In the genomic region with DNA sequence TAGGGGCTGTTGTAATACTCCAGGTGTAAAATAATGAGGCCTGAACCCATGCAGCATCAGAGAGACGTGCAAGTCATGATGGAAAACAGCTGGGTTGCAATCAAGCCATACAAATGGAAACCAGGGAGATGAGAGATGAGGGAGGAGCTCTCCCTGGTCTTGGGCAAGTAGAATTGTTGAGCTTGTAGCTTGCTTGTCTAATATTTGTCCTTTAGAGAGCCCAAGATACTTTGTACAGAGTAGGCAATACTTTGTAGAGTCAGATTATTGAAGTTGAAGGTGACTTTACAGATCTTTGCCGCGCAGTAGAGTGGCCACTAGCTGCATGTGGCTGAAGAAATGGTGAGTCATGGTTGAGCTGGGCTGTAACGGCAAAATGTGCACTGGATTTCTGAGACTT, we compare ENCODE assay signal across 1 cellular context.
TF ChIP-seq lines count a peak whose summit lies in the region.

No MANE protein-coding gene starts in this region.

TF ChIP-seq in K562, 482 proteins besides CTCF, POLR2A, EP300 and RAD21 (continued from another document and continues in another):
- TF ChIP-seq, protein P1, sequence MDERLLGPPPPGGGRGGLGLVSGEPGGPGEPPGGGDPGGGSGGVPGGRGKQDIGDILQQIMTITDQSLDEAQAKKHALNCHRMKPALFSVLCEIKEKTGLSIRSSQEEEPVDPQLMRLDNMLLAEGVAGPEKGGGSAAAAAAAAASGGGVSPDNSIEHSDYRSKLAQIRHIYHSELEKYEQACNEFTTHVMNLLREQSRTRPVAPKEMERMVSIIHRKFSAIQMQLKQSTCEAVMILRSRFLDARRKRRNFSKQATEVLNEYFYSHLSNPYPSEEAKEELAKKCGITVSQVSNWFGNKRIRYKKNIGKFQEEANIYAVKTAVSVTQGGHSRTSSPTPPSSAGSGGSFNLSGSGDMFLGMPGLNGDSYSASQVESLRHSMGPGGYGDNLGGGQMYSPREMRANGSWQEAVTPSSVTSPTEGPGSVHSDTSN (CRISPR knock-in tag; IDR thresholded peaks at IDR 0.05; ENCODE audit: low read depth): no peak
- TF ChIP-seq, protein P1 (tag; conservative IDR thresholded peaks at IDR 0.05; ENCODE audit: low read depth): no peak
- TF ChIP-seq, protein P2, sequence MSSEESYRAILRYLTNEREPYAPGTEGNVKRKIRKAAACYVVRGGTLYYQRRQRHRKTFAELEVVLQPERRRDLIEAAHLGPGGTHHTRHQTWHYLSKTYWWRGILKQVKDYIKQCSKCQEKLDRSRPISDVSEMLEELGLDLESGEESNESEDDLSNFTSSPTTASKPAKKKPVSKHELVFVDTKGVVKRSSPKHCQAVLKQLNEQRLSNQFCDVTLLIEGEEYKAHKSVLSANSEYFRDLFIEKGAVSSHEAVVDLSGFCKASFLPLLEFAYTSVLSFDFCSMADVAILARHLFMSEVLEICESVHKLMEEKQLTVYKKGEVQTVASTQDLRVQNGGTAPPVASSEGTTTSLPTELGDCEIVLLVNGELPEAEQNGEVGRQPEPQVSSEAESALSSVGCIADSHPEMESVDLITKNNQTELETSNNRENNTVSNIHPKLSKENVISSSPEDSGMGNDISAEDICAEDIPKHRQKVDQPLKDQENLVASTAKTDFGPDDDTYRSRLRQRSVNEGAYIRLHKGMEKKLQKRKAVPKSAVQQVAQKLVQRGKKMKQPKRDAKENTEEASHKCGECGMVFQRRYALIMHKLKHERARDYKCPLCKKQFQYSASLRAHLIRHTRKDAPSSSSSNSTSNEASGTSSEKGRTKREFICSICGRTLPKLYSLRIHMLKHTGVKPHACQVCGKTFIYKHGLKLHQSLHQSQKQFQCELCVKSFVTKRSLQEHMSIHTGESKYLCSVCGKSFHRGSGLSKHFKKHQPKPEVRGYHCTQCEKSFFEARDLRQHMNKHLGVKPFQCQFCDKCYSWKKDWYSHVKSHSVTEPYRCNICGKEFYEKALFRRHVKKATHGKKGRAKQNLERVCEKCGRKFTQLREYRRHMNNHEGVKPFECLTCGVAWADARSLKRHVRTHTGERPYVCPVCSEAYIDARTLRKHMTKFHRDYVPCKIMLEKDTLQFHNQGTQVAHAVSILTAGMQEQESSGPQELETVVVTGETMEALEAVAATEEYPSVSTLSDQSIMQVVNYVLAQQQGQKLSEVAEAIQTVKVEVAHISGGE (CRISPR knock-in tag; IDR thresholded peaks at IDR 0.05): 0 out of 6 replicates have a peak, but pooled peaks of 1 of the 3 experiments have one; percentile 45
- TF ChIP-seq RB1 (IDR thresholded peaks at IDR 0.05; ENCODE audit: low read depth) (no peak), ARHGAP35 (IDR thresholded peaks at IDR 0.05; ENCODE audit: partially characterized antibody) (no peak), IFI16 (CRISPR knock-in tag; IDR thresholded peaks at IDR 0.05) (no peak), KDM2B (CRISPR knock-in tag; IDR thresholded peaks at IDR 0.05) (no peak), GABPB1 (CRISPR knock-in tag; IDR thresholded peaks at IDR 0.05) (no peak), ZNF57 (CRISPR knock-in tag; IDR thresholded peaks at IDR 0.05) (no peak), TFAM (CRISPR knock-in tag; conservative IDR thresholded peaks at IDR 0.05) (no peak), PHF20 (IDR thresholded peaks at IDR 0.05; ENCODE audit: partially characterized antibody) (no peak), FOXA1 (IDR thresholded peaks at IDR 0.05; ENCODE audit: borderline replicate concordance) (no peak), FOXA3 (CRISPR knock-in tag; conservative IDR thresholded peaks at IDR 0.05 in 1 of 2, IDR thresholded peaks at IDR 0.05 in 1 of 2) (no peak), FOXJ3 (CRISPR knock-in tag; IDR thresholded peaks at IDR 0.05) (no peak), SRF (CRISPR knock-in tag; IDR thresholded peaks at IDR 0.05) (no peak), HNRNPL (IDR thresholded peaks at IDR 0.05; ENCODE audit: low read depth, low read length) (no peak), ZNF41 (CRISPR knock-in tag; conservative IDR thresholded peaks at IDR 0.05) (no peak), MECOM (CRISPR knock-in tag; IDR thresholded peaks at IDR 0.05) (0 out of 2 replicates have a peak, but pooled peaks have one; percentile 39), EP400 (IDR thresholded peaks at IDR 0.05) (peak; percentile 71), ZNF77 (CRISPR knock-in tag; IDR thresholded peaks at IDR 0.05) (no peak), RBM22 (IDR thresholded peaks at IDR 0.05; ENCODE audit: low read depth, low read length, poor library complexity, severe bottlenecking) (no peak), TCF3 (CRISPR knock-in tag; IDR thresholded peaks at IDR 0.05) (no peak), SMAD4 (CRISPR knock-in tag; conservative IDR thresholded peaks at IDR 0.05) (peak; percentile 46)
- TF ChIP-seq, protein P3, sequence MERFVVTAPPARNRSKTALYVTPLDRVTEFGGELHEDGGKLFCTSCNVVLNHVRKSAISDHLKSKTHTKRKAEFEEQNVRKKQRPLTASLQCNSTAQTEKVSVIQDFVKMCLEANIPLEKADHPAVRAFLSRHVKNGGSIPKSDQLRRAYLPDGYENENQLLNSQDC (CRISPR knock-in tag; IDR thresholded peaks at IDR 0.05): no peak
- TF ChIP-seq, protein P4, sequence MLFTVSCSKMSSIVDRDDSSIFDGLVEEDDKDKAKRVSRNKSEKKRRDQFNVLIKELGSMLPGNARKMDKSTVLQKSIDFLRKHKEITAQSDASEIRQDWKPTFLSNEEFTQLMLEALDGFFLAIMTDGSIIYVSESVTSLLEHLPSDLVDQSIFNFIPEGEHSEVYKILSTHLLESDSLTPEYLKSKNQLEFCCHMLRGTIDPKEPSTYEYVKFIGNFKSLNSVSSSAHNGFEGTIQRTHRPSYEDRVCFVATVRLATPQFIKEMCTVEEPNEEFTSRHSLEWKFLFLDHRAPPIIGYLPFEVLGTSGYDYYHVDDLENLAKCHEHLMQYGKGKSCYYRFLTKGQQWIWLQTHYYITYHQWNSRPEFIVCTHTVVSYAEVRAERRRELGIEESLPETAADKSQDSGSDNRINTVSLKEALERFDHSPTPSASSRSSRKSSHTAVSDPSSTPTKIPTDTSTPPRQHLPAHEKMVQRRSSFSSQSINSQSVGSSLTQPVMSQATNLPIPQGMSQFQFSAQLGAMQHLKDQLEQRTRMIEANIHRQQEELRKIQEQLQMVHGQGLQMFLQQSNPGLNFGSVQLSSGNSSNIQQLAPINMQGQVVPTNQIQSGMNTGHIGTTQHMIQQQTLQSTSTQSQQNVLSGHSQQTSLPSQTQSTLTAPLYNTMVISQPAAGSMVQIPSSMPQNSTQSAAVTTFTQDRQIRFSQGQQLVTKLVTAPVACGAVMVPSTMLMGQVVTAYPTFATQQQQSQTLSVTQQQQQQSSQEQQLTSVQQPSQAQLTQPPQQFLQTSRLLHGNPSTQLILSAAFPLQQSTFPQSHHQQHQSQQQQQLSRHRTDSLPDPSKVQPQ (CRISPR knock-in tag; IDR thresholded peaks at IDR 0.05; ENCODE audit: borderline replicate concordance): no peak
- TF ChIP-seq, protein P5, sequence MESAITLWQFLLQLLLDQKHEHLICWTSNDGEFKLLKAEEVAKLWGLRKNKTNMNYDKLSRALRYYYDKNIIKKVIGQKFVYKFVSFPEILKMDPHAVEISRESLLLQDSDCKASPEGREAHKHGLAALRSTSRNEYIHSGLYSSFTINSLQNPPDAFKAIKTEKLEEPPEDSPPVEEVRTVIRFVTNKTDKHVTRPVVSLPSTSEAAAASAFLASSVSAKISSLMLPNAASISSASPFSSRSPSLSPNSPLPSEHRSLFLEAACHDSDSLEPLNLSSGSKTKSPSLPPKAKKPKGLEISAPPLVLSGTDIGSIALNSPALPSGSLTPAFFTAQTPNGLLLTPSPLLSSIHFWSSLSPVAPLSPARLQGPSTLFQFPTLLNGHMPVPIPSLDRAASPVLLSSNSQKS (CRISPR knock-in tag; IDR thresholded peaks at IDR 0.05): no peak
- TF ChIP-seq, protein P6, sequence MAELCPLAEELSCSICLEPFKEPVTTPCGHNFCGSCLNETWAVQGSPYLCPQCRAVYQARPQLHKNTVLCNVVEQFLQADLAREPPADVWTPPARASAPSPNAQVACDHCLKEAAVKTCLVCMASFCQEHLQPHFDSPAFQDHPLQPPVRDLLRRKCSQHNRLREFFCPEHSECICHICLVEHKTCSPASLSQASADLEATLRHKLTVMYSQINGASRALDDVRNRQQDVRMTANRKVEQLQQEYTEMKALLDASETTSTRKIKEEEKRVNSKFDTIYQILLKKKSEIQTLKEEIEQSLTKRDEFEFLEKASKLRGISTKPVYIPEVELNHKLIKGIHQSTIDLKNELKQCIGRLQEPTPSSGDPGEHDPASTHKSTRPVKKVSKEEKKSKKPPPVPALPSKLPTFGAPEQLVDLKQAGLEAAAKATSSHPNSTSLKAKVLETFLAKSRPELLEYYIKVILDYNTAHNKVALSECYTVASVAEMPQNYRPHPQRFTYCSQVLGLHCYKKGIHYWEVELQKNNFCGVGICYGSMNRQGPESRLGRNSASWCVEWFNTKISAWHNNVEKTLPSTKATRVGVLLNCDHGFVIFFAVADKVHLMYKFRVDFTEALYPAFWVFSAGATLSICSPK (IDR thresholded peaks at IDR 0.05; ENCODE audit: borderline replicate concordance): no peak
- TF ChIP-seq, protein P7, sequence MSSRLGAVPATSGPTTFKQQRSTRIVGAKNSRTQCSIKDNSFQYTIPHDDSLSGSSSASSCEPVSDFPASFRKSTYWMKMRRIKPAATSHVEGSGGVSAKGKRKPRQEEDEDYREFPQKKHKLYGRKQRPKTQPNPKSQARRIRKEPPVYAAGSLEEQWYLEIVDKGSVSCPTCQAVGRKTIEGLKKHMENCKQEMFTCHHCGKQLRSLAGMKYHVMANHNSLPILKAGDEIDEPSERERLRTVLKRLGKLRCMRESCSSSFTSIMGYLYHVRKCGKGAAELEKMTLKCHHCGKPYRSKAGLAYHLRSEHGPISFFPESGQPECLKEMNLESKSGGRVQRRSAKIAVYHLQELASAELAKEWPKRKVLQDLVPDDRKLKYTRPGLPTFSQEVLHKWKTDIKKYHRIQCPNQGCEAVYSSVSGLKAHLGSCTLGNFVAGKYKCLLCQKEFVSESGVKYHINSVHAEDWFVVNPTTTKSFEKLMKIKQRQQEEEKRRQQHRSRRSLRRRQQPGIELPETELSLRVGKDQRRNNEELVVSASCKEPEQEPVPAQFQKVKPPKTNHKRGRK (tag; IDR thresholded peaks at IDR 0.05): no peak
- TF ChIP-seq, protein P8, sequence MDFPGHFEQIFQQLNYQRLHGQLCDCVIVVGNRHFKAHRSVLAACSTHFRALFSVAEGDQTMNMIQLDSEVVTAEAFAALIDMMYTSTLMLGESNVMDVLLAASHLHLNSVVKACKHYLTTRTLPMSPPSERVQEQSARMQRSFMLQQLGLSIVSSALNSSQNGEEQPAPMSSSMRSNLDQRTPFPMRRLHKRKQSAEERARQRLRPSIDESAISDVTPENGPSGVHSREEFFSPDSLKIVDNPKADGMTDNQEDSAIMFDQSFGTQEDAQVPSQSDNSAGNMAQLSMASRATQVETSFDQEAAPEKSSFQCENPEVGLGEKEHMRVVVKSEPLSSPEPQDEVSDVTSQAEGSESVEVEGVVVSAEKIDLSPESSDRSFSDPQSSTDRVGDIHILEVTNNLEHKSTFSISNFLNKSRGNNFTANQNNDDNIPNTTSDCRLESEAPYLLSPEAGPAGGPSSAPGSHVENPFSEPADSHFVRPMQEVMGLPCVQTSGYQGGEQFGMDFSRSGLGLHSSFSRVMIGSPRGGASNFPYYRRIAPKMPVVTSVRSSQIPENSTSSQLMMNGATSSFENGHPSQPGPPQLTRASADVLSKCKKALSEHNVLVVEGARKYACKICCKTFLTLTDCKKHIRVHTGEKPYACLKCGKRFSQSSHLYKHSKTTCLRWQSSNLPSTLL (IDR thresholded peaks at IDR 0.05): no peak
- TF ChIP-seq, protein P9, sequence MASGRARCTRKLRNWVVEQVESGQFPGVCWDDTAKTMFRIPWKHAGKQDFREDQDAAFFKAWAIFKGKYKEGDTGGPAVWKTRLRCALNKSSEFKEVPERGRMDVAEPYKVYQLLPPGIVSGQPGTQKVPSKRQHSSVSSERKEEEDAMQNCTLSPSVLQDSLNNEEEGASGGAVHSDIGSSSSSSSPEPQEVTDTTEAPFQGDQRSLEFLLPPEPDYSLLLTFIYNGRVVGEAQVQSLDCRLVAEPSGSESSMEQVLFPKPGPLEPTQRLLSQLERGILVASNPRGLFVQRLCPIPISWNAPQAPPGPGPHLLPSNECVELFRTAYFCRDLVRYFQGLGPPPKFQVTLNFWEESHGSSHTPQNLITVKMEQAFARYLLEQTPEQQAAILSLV (tag; IDR thresholded peaks at IDR 0.05): 0 out of 2 replicates have a peak, but pooled peaks have one; percentile 14
- TF ChIP-seq, protein P10, sequence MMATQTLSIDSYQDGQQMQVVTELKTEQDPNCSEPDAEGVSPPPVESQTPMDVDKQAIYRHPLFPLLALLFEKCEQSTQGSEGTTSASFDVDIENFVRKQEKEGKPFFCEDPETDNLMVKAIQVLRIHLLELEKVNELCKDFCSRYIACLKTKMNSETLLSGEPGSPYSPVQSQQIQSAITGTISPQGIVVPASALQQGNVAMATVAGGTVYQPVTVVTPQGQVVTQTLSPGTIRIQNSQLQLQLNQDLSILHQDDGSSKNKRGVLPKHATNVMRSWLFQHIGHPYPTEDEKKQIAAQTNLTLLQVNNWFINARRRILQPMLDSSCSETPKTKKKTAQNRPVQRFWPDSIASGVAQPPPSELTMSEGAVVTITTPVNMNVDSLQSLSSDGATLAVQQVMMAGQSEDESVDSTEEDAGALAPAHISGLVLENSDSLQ (IDR thresholded peaks at IDR 0.05): no peak
